13 cellular contexts compared by ENCODE assay signal in the genomic region with DNA sequence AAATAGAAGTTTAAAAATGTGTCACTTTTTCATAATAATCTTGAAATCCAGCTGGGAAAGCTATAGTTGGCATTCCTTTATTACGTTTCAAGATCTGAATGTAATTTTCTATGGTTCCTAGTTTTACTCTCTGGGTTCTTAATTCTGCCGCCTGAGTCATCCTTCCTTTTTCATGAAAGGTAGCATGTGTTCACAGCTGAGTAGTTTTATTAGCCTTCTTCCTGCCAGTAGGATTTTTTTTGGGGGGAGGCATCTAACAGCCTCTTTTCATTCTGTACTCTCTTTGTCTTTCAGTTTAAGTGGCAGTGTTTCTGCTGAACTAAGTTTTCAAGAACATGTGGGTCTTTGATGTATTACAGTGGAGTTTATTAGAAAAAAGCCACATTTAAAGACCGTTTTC. TPM values are rescaled to one million over a fixed set of nuclear protein-coding genes. Genes with fewer than 3 reads are reported as not detected.
DNase-seq lines count a peak whose midpoint lies in the region; ATAC-seq and TF ChIP-seq lines count a peak whose summit lies in the region.
"Had no signal": no experiment of that assay in that cellular context is flagged by ENCODE, and none has a peak within 500 bp of the region (broad histone marks: within the 10 kb centered on the region; RNA-seq: fewer than 3 reads in every experiment).

No MANE protein-coding gene starts in this region.

- H3K27ac ChIP-seq in OCI-LY7 (ENCODE audit: low read depth, low read length, poor library complexity, severe bottlenecking): no peak overlapping the region
- H3K27ac ChIP-seq: pancreas had no signal

- H4K20me1 ChIP-seq in OCI-LY7 (ENCODE audit: insufficient read depth, low read length): no peaks in the 10 kb centered on the region

- no peaks in the 10 kb centered on the region for H3K9me3 ChIP-seq in OCI-LY7 (ENCODE audit: low read length)
- H3K9me3 ChIP-seq: pancreas had no signal

- H3K4me3 ChIP-seq in OCI-LY7 (ENCODE audit: low read depth, low read length, poor library complexity, severe bottlenecking) (no peak overlapping the region), epithelial cell of esophagus (ENCODE audit: low read length) (no peak overlapping the region)
- H3K4me3 ChIP-seq: pancreas had no signal

- peaks cover 81% of the 10 kb centered on the region for H3K4me1 Mint-ChIP-seq in activated T-cell treated with anti-CD3 and anti-CD28 coated beads, Interleukin-2, amount 50 U/mL, for 4 hours (ENCODE audit: low read depth)
- H3K4me1 Mint-ChIP-seq in stimulated activated memory B cell treated with anti-CD40 and anti-IgM and Interleukin-4, amounts not matched to agents 10 μg/mL and 1 μg/mL and 100 μg/mL, for 72 hours: peaks cover 54% of the 10 kb centered on the region

- no peak for DNase-seq in activated T-cell treated with anti-CD3 and anti-CD28 coated beads, Interleukin-2, amount 50 U/mL, for 4 hours
- no peak for DNase-seq in activated T-cell treated with anti-CD3 and anti-CD28 coated beads, Interleukin-2, amount 50 U/mL, for 1 hour
- DNase-seq in OCI-LY7 (ENCODE audit: low spot score): peak; percentile 11
- DNase-seq in epithelial cell of esophagus (ENCODE audit: low read depth): peak; percentile 18
- no peak for DNase-seq in islet precursor cell
- DNase-seq in SW 1271 (lab: John Stamatoyannopoulos, UW): no peak
- no peak for DNase-seq in NCI-H226
- DNase-seq: AML-193, NCI-H526 treated with DMSO at 0.1 percent for 48 hours, pancreas had no signal

- no TSS peak for BruUV-seq in OCI-LY7 (replicated peaks; lab: Mats Ljungman, UMichigan)

- H3K4me2 ChIP-seq in OCI-LY7 (ENCODE audit: low read length): peak overlapping the region; percentile 30

- H3K27me3 Mint-ChIP-seq in activated T-cell treated with anti-CD3 and anti-CD28 coated beads, Interleukin-2, amount 50 U/mL, for 4 hours (ENCODE audit: low read depth): no peaks in the 10 kb centered on the region
- H3K27me3 Mint-ChIP-seq in stimulated activated memory B cell treated with anti-CD40 and anti-IgM and Interleukin-4, amounts not matched to agents 10 μg/mL and 1 μg/mL and 100 μg/mL, for 72 hours: no peaks in the 10 kb centered on the region

- H3K4me3 Mint-ChIP-seq in activated T-cell treated with anti-CD3 and anti-CD28 coated beads, Interleukin-2, amount 50 U/mL, for 4 hours: peak overlapping the region; percentile 3
- peak overlapping the region; percentile 4 for H3K4me3 Mint-ChIP-seq in stimulated activated memory B cell treated with anti-CD40 and anti-IgM and Interleukin-4, amounts not matched to agents 10 μg/mL and 1 μg/mL and 100 μg/mL, for 72 hours

- TF ChIP-seq CTCF in OCI-LY7 (conservative IDR thresholded peaks at IDR 0.05; ENCODE audit: low read length) (no peak), epithelial cell of esophagus (IDR thresholded peaks at IDR 0.05; ENCODE audit: insufficient read depth, low read depth, low read length, missing control alignments) (no peak)

- no peaks in the 10 kb centered on the region for H3K79me2 ChIP-seq in OCI-LY7 (ENCODE audit: insufficient read depth, low read depth, low read length)

- peaks cover 13% of the 10 kb centered on the region for H3K4me1 ChIP-seq in OCI-LY7 (ENCODE audit: insufficient read depth, low read length, poor library complexity, severe bottlenecking)
- H3K4me1 ChIP-seq: pancreas had no signal

- H2AFZ ChIP-seq in OCI-LY7 (ENCODE audit: low read length): no peak overlapping the region

- peak overlapping the region; percentile 82 for H3K27ac Mint-ChIP-seq in stimulated activated memory B cell treated with anti-CD40 and anti-IgM and Interleukin-4, amounts not matched to agents 10 μg/mL and 1 μg/mL and 100 μg/mL, for 72 hours
- H3K27ac Mint-ChIP-seq: activated T-helper 2 cell treated with anti-CD3 and anti-CD28 coated beads, Interferon-gamma antibody, Interleukin-2, Interleukin-4, amounts not matched to agents 10 μg/mL and 5 μg/mL and 100 μg/mL, durations not matched to agents 14 hours and 24 hours and 36 hours had no signal

- H3K36me3 Mint-ChIP-seq in activated T-cell treated with anti-CD3 and anti-CD28 coated beads, Interleukin-2, amount 50 U/mL, for 4 hours (ENCODE audit: insufficient read depth): peaks cover 12% of the 10 kb centered on the region
- H3K36me3 Mint-ChIP-seq in stimulated activated memory B cell treated with anti-CD40 and anti-IgM and Interleukin-4, amounts not matched to agents 10 μg/mL and 1 μg/mL and 100 μg/mL, for 72 hours: peaks cover 48% of the 10 kb centered on the region

- POLR2A ChIA-PET in OCI-LY7 (lab: Charles Lee): interaction anchor here (0.6 kb wide), 1 partner anchor 20 kb away, joined by 3 read pairs; no protein-coding TSS in a partner anchor

- H3K9me3 Mint-ChIP-seq in activated T-cell treated with anti-CD3 and anti-CD28 coated beads, Interleukin-2, amount 50 U/mL, for 4 hours: no peaks in the 10 kb centered on the region
- H3K9me3 Mint-ChIP-seq in stimulated activated memory B cell treated with anti-CD40 and anti-IgM and Interleukin-4, amounts not matched to agents 10 μg/mL and 1 μg/mL and 100 μg/mL, for 72 hours: no peaks in the 10 kb centered on the region
- H3K9me3 Mint-ChIP-seq: activated T-helper 2 cell treated with anti-CD3 and anti-CD28 coated beads, Interferon-gamma antibody, Interleukin-2, Interleukin-4, amounts not matched to agents 10 μg/mL and 5 μg/mL and 100 μg/mL, durations not matched to agents 14 hours and 24 hours and 36 hours had no signal

- CTCF ChIA-PET in OCI-LY7 (lab: Charles Lee; ENCODE audit: unreplicated experiment): no interaction called here

- intact Hi-C loops in OCI-LY7 (cut with micrococcal nuclease; ENCODE audit: unreplicated experiment): no loop called here

- H3K9me2 ChIP-seq in OCI-LY7 (ENCODE audit: insufficient read depth, low read length): no peaks in the 10 kb centered on the region

- no peaks in the 10 kb centered on the region for H3K36me3 ChIP-seq in OCI-LY7 (ENCODE audit: insufficient read depth, low read length)
- H3K36me3 ChIP-seq: pancreas had no signal

- ATAC-seq in activated T-cell treated with anti-CD3 and anti-CD28 coated beads, Interleukin-2, amount 50 U/mL, for 4 hours: peak; percentile 39 to 43
- no peak for ATAC-seq in stimulated activated memory B cell treated with anti-CD40 and anti-IgM and Interleukin-4, amounts not matched to agents 10 μg/mL and 1 μg/mL and 100 μg/mL, for 72 hours
- ATAC-seq: pancreas had no signal

RNA-seq across cellular contexts. Expression of gene OR2AG2, which starts 36.5 kb away (rescaled TPM):
- under 1 TPM in 1 of 3 donors, not detected in 2; 0.16 TPM for total RNA-seq in activated T-cell treated with anti-CD3 and anti-CD28 coated beads, Interleukin-2, amount 50 U/mL, for 4 hours
- total RNA-seq in OCI-LY7 (2014; rRNA removed; shearing (Covaris generic)): 0.82 and 2.5 TPM in 2 replicates
- 1.7 and 1.9 TPM in 2 replicates for total RNA-seq in OCI-LY7 (2022)

RNA-seq across cellular contexts. Expression of gene OR2AG1, which starts 47.5 kb away (rescaled TPM):
- not detected for total RNA-seq in activated T-cell treated with anti-CD3 and anti-CD28 coated beads, Interleukin-2, amount 50 U/mL, for 4 hours
- total RNA-seq in OCI-LY7 (2014; rRNA removed; shearing (Covaris generic)): not detected in 2 replicates
- total RNA-seq in OCI-LY7 (2022): not detected in 2 replicates
- total RNA-seq: activated T-helper 2 cell treated with anti-CD3 and anti-CD28 coated beads, Interferon-gamma antibody, Interleukin-2, Interleukin-4, amounts not matched to agents 10 μg/mL and 5 μg/mL and 100 μg/mL, durations not matched to agents 14 hours and 24 hours and 36 hours; dermis microvascular lymphatic vessel endothelial cell; pancreas had no signal

RNA-seq across cellular contexts. Expression of gene MRPL17, which starts 52.2 kb away (rescaled TPM):
- 100 to 1,000 TPM; 149 to 162 (median 156) TPM for total RNA-seq in activated T-cell treated with anti-CD3 and anti-CD28 coated beads, Interleukin-2, amount 50 U/mL, for 4 hours
- total RNA-seq in OCI-LY7 (2014; rRNA removed; shearing (Covaris generic)): 46.8 and 59.7 TPM in 2 replicates
- 43.0 and 44.0 TPM in 2 replicates for total RNA-seq in OCI-LY7 (2022)

Comparison
In these comparisons a context has a peak if more than half of its experiments do, and no peak if none do; other contexts are left out.
1. DNase-seq: peak in OCI-LY7 (single experiment) and epithelial cell of esophagus (single experiment); none in activated T-cell treated with anti-CD3 and anti-CD28 coated beads, Interleukin-2, amount 50 U/mL, for 4 hours (single experiment), activated T-cell treated with anti-CD3 and anti-CD28 coated beads, Interleukin-2, amount 50 U/mL, for 1 hour (single experiment), islet precursor cell (single experiment), SW 1271 (0 of 2) and NCI-H226 (single experiment).